8 cellular contexts compared by ENCODE assay signal in genomic region chr1:167221804-167222610, GRCh38. TPM values are rescaled to one million over a fixed set of nuclear protein-coding genes. Genes with fewer than 3 reads are reported as not detected.
DNase-seq lines count a peak whose midpoint lies in the region; ATAC-seq and TF ChIP-seq lines count a peak whose summit lies in the region.

No MANE protein-coding gene starts in this region.

- no peaks in the 10 kb centered on the region for H3K27me3 ChIP-seq in CD8-positive, alpha-beta T cell (ENCODE audit: insufficient read depth, low read length)
- no peaks in the 10 kb centered on the region for H3K27me3 ChIP-seq in mononuclear cell (ENCODE audit: insufficient read depth, low read length)

- H3K9me3 Mint-ChIP-seq in CD8-positive, alpha-beta T cell: peaks cover under 1% of the 10 kb centered on the region
- peaks cover 4% of the 10 kb centered on the region for H3K9me3 Mint-ChIP-seq in endothelial cell (ENCODE audit: unreplicated experiment)

- CTCF ChIA-PET in CD8-positive, alpha-beta T cell (lab: Charles Lee): interaction anchor here (0.9 to 1.2 kb wide), 3 partner anchors 46 to 312 kb away, joined by 3 to 4 read pairs (median 3); no protein-coding TSS in a partner anchor

- H3K4me3 Mint-ChIP-seq in CD8-positive, alpha-beta T cell: peak overlapping the region; percentile 99
- H3K4me3 Mint-ChIP-seq in endothelial cell (ENCODE audit: unreplicated experiment): peak overlapping the region; percentile 98

- no peak for TF ChIP-seq CTCF in CD8-positive, alpha-beta T cell (IDR thresholded peaks at IDR 0.05)
- no peak for TF ChIP-seq CTCF in endothelial cell (IDR thresholded peaks at IDR 0.05; ENCODE audit: unreplicated experiment)

- intact Hi-C loops in CD8-positive, alpha-beta T cell (cut with DNase I, micrococcal nuclease): loop anchor here (1.0 to 5.0 kb wide), 11 partner anchors 47 to 957 kb away; partner anchors contain the start of genes TADA1 (in 2 of the 2), POGK (in 1 of the 2) and TIPRL (in 1 of the 2)

- peaks cover 14% of the 10 kb centered on the region for H3K36me3 Mint-ChIP-seq in CD8-positive, alpha-beta T cell
- peaks cover 8% of the 10 kb centered on the region for H3K36me3 Mint-ChIP-seq in endothelial cell (ENCODE audit: low read depth, unreplicated experiment)

- peak overlapping the region; percentile 100 for H3K27ac Mint-ChIP-seq in CD8-positive, alpha-beta T cell
- H3K27ac Mint-ChIP-seq in endothelial cell (ENCODE audit: unreplicated experiment): peak overlapping the region; percentile 99

- ATAC-seq in CD8-positive, alpha-beta T cell: peak; percentile 21
- ATAC-seq in GM19397 (IDR thresholded peaks at IDR 0.05; ENCODE audit: unreplicated experiment) (peak; percentile 42), HG03571 (IDR thresholded peaks at IDR 0.05; ENCODE audit: unreplicated experiment) (peak; percentile 44)

- H3K27ac ChIP-seq in CD8-positive, alpha-beta T cell (ENCODE audit: low read depth, low read length): peak overlapping the region; percentile 63

- no peaks in the 10 kb centered on the region for H3K9me3 ChIP-seq in CD8-positive, alpha-beta T cell (ENCODE audit: low read length)
- H3K9me3 ChIP-seq in mononuclear cell (ENCODE audit: low read depth, low read length): no peaks in the 10 kb centered on the region

- no peaks in the 10 kb centered on the region for H3K27me3 Mint-ChIP-seq in CD8-positive, alpha-beta T cell (ENCODE audit: low read depth)
- H3K27me3 Mint-ChIP-seq in endothelial cell (ENCODE audit: unreplicated experiment): peaks cover 9% of the 10 kb centered on the region

- H3K4me1 ChIP-seq in CD8-positive, alpha-beta T cell (ENCODE audit: insufficient read depth, low read length): peaks cover 23% of the 10 kb centered on the region
- H3K4me1 ChIP-seq in mononuclear cell (ENCODE audit: insufficient read depth, low read length): peaks cover 19% of the 10 kb centered on the region

- POLR2A ChIA-PET in CD8-positive, alpha-beta T cell (lab: Charles Lee): interaction anchor here (0.7 to 1.9 kb wide), 7 partner anchors 9 to 407 kb away, joined by 3 to 5 read pairs (median 4); no protein-coding TSS in a partner anchor

- peak overlapping the region; percentile 57 for H3K4me3 ChIP-seq in CD8-positive, alpha-beta T cell (ENCODE audit: low read depth, low read length)
- H3K4me3 ChIP-seq in mononuclear cell (ENCODE audit: low read length): peak overlapping the region; percentile 78

- H3K4me1 Mint-ChIP-seq in CD8-positive, alpha-beta T cell (ENCODE audit: low read depth): peaks cover 49% of the 10 kb centered on the region
- H3K4me1 Mint-ChIP-seq in endothelial cell (ENCODE audit: unreplicated experiment): peaks cover 30% of the 10 kb centered on the region

- DNase-seq in CD8-positive, alpha-beta T cell: peak; percentile 27 to 75 (median 57)
- DNase-seq in NOMO-1 treated with dmso at 0.1 percent for 144 hours (lab: John Stamatoyannopoulos, UW; ENCODE audit: unreplicated experiment): peak; percentile 63
- DNase-seq in activated CD8-positive, alpha-beta memory T cell treated with anti-CD3 and anti-CD28 coated beads, Interleukin-2, amount 50 U/mL, for 24 hours (ENCODE audit: extremely low read depth): peak; percentile 34
- DNase-seq in endothelial cell (ENCODE audit: low spot score): peak; percentile 65
- DNase-seq in stimulated activated CD8-positive, alpha-beta memory T cell treated with anti-CD3 and anti-CD28 coated beads, Interleukin-2, amount 100 ng/mL, for 48 hours (ENCODE audit: low read depth in 2 of 2): peak; percentile 40 to 55

- H3K36me3 ChIP-seq in CD8-positive, alpha-beta T cell (ENCODE audit: insufficient read depth, low read length): no peaks in the 10 kb centered on the region

RNA-seq across cellular contexts. Expression of gene POU2F1, which starts 1.3 kb away (rescaled TPM):
- total RNA-seq in CD8-positive, alpha-beta T cell: 10 to 100 TPM; 18.5 to 23.9 TPM
- 24.5 TPM for total RNA-seq in endothelial cell (ENCODE audit: unreplicated experiment)
- 47.5 TPM for total RNA-seq in mononuclear cell

Comparison
In these comparisons a context has a peak if more than half of its experiments do, and no peak if none do; other contexts are left out.
1. Peak in every context shown above with its lines: DNase-seq, ATAC-seq, H3K4me3 ChIP-seq and H3K27ac ChIP-seq.